In genomic region chr9:85534340-85534739, GRCh38 we compare ENCODE assay signal across 1 cellular context.
TF ChIP-seq lines count a peak whose summit lies in the region.

No MANE protein-coding gene starts in this region.

TF ChIP-seq in HepG2, 621 proteins besides CTCF, POLR2A, EP300 and RAD21 (continued from another document):
- no peak for TF ChIP-seq DMTF1 (CRISPR knock-in tag; IDR thresholded peaks at IDR 0.05)
- no peak for TF ChIP-seq ZNF44 (CRISPR knock-in tag; IDR thresholded peaks at IDR 0.05)
TF ChIP-seq in HepG2: peak in this region for 0.
